Comparison of ENCODE assay signal across 39 cellular contexts in genomic region chrX:137305404-137305803, GRCh38.
"Had no signal": no experiment of that assay in that cellular context is flagged by ENCODE, and none has a peak within 500 bp of the region (broad histone marks: within the 10 kb centered on the region; RNA-seq: fewer than 3 reads in every experiment).

No MANE protein-coding gene starts in this region.

- DNase-seq: activated effector memory CD4-positive, alpha-beta T cell treated with anti-CD3 and anti-CD28 coated beads, Interleukin-2, amount 50 U/mL, for 16 hours; activated effector memory CD4-positive, alpha-beta T cell treated with Interleukin-2 at 50 U/mL for 16 hours; activated gamma-delta T cell; activated gamma-delta T cell treated with Interleukin-2 at 50 U/mL for 16 hours; activated naive CD4-positive, alpha-beta T cell; activated naive CD4-positive, alpha-beta T cell treated with anti-CD3 and anti-CD28 coated beads for 36 hours; activated naive CD4-positive, alpha-beta T cell treated with anti-CD3 and anti-CD28 coated beads, Interleukin-2, amount 10 ng/mL, durations not matched to agents 7 days and 5 days; activated naive CD4-positive, alpha-beta T cell treated with anti-CD3 and anti-CD28 coated beads, Interleukin-2, amount 50 U/mL, for 16 hours; activated naive CD4-positive, alpha-beta T cell treated with Interleukin-2 at 50 U/mL for 16 hours; activated naive CD8-positive, alpha-beta T cell treated with anti-CD3 and anti-CD28 coated beads for 36 hours; activated naive CD8-positive, alpha-beta T cell treated with anti-CD3 and anti-CD28 coated beads, Interleukin-2, amount 10 ng/mL, durations not matched to agents 7 days and 5 days; activated naive CD8-positive, alpha-beta T cell treated with anti-CD3 and anti-CD28 coated beads, Interleukin-2, amount 50 U/mL, for 24 hours; activated T-cell treated with anti-CD3 and anti-CD28 coated beads, Interleukin-2, amount 50 U/mL, for 1 hour; activated T-cell treated with anti-CD3 and anti-CD28 coated beads, Interleukin-2, amount 50 U/mL, for 24 hours; activated T-cell treated with anti-CD3 and anti-CD28 coated beads, Interleukin-2, amount 50 U/mL, for 4 hours; activated T-cell treated with anti-CD3 and anti-CD28 coated beads, Interleukin-2, amount 50 U/mL, for 48 hours; activated T-cell treated with anti-CD3 and anti-CD28 coated beads, Interleukin-2, amount 50 U/mL, for 72 hours; adrenal gland; amniotic stem cell; amygdala; anterior cingulate cortex; aorta; body of pancreas; brain microvascular endothelial cell; caudate nucleus; central memory CD4-positive, alpha-beta T cell; cerebellar nuclear complex had no signal

- H3K4me3 ChIP-seq: adrenal gland, ascending aorta, body of pancreas, breast epithelium, cardiac muscle cell had no signal

- H3K9me3 Mint-ChIP-seq: activated naive CD4-positive, alpha-beta T cell treated with anti-CD3 and anti-CD28 coated beads, Interleukin-2, amount 10 ng/mL, durations not matched to agents 7 days and 5 days; activated naive CD4-positive, alpha-beta T cell treated with anti-CD3 and anti-CD28 coated beads, Interleukin-2, amount 50 U/mL, for 24 hours; activated naive CD8-positive, alpha-beta T cell treated with anti-CD3 and anti-CD28 coated beads, Interleukin-2, amount 10 ng/mL, durations not matched to agents 7 days and 5 days; activated T-helper 1 cell treated with anti-CD3 and anti-CD28 coated beads, Interleukin-12 subunit alpha, Interleukin-12 subunit beta, Interleukin-2, Interleukin-4 antibody, amounts not matched to agents 30 ng/mL and 10 ng/mL and 1 ng/mL, durations not matched to agents 14 hours and 24 hours and 36 hours; activated T-helper 17 cell treated with anti-CD3 and anti-CD28 coated beads, Interleukin-2, amount 50 U/mL, for 72 hours had no signal

- H3K9me3 ChIP-seq: adrenal gland, ascending aorta, body of pancreas had no signal

- H3K27me3 Mint-ChIP-seq: activated naive CD4-positive, alpha-beta T cell treated with anti-CD3 and anti-CD28 coated beads, Interleukin-2, amount 10 ng/mL, durations not matched to agents 7 days and 5 days; activated naive CD4-positive, alpha-beta T cell treated with anti-CD3 and anti-CD28 coated beads, Interleukin-2, amount 50 U/mL, for 24 hours; activated naive CD8-positive, alpha-beta T cell; activated naive CD8-positive, alpha-beta T cell treated with anti-CD3 and anti-CD28 coated beads for 36 hours; activated naive CD8-positive, alpha-beta T cell treated with anti-CD3 and anti-CD28 coated beads, Interleukin-2, amount 10 ng/mL, durations not matched to agents 7 days and 5 days; activated naive CD8-positive, alpha-beta T cell treated with anti-CD3 and anti-CD28 coated beads, Interleukin-2, amount 50 U/mL, for 24 hours; activated T-helper 17 cell treated with anti-CD3 and anti-CD28 coated beads, Interleukin-2, amount 50 U/mL, for 72 hours; central memory CD8-positive, alpha-beta T cell had no signal

- H3K4me1 Mint-ChIP-seq: activated naive CD4-positive, alpha-beta T cell treated with anti-CD3 and anti-CD28 coated beads, Interleukin-2, amount 10 ng/mL, durations not matched to agents 7 days and 5 days; activated naive CD4-positive, alpha-beta T cell treated with anti-CD3 and anti-CD28 coated beads, Interleukin-2, amount 50 U/mL, for 24 hours; activated naive CD8-positive, alpha-beta T cell treated with anti-CD3 and anti-CD28 coated beads for 36 hours; activated naive CD8-positive, alpha-beta T cell treated with anti-CD3 and anti-CD28 coated beads, Interleukin-2, amount 10 ng/mL, durations not matched to agents 7 days and 5 days; activated naive CD8-positive, alpha-beta T cell treated with anti-CD3 and anti-CD28 coated beads, Interleukin-2, amount 50 U/mL, for 24 hours; activated T-helper 17 cell treated with anti-CD3 and anti-CD28 coated beads, Interleukin-2, amount 50 U/mL, for 72 hours; central memory CD8-positive, alpha-beta T cell had no signal

- H3K4me1 ChIP-seq: adrenal gland, ascending aorta, body of pancreas, breast epithelium had no signal

- H3K27ac ChIP-seq: adrenal gland, ascending aorta, body of pancreas, brain microvascular endothelial cell, breast epithelium, cardiac muscle cell had no signal

- H3K27me3 ChIP-seq: adrenal gland, ascending aorta, body of pancreas, brain microvascular endothelial cell, cardiac muscle cell had no signal

- H3K36me3 ChIP-seq: adrenal gland, ascending aorta, brain microvascular endothelial cell, breast epithelium, cardiac muscle cell had no signal

- H3K4me3 Mint-ChIP-seq: activated naive CD4-positive, alpha-beta T cell treated with anti-CD3 and anti-CD28 coated beads for 36 hours; activated naive CD4-positive, alpha-beta T cell treated with anti-CD3 and anti-CD28 coated beads, Interleukin-2, amount 10 ng/mL, durations not matched to agents 7 days and 5 days; activated naive CD4-positive, alpha-beta T cell treated with anti-CD3 and anti-CD28 coated beads, Interleukin-2, amount 50 U/mL, for 24 hours; activated naive CD8-positive, alpha-beta T cell; activated naive CD8-positive, alpha-beta T cell treated with anti-CD3 and anti-CD28 coated beads for 36 hours; activated naive CD8-positive, alpha-beta T cell treated with anti-CD3 and anti-CD28 coated beads, Interleukin-2, amount 10 ng/mL, durations not matched to agents 7 days and 5 days; activated naive CD8-positive, alpha-beta T cell treated with anti-CD3 and anti-CD28 coated beads, Interleukin-2, amount 50 U/mL, for 24 hours; activated T-cell treated with anti-CD3 and anti-CD28 coated beads, Interleukin-2, amount 50 U/mL, for 24 hours; activated T-cell treated with anti-CD3 and anti-CD28 coated beads, Interleukin-2, amount 50 U/mL, for 4 hours; activated T-cell treated with anti-CD3 and anti-CD28 coated beads, Interleukin-2, amount 50 U/mL, for 72 hours; activated T-helper 1 cell treated with anti-CD3 and anti-CD28 coated beads, Interleukin-12 subunit alpha, Interleukin-12 subunit beta, Interleukin-2, Interleukin-4 antibody, amounts not matched to agents 30 ng/mL and 10 ng/mL and 1 ng/mL, durations not matched to agents 14 hours and 24 hours and 36 hours; activated T-helper 17 cell treated with anti-CD3 and anti-CD28 coated beads, Interleukin-2, amount 50 U/mL, for 72 hours; brain; central memory CD8-positive, alpha-beta T cell had no signal

- FAIRE-seq: bronchial epithelial cell had no signal

- H3K27ac Mint-ChIP-seq: activated naive CD4-positive, alpha-beta T cell treated with anti-CD3 and anti-CD28 coated beads for 36 hours; activated naive CD4-positive, alpha-beta T cell treated with anti-CD3 and anti-CD28 coated beads, Interleukin-2, amount 10 ng/mL, durations not matched to agents 7 days and 5 days; activated naive CD4-positive, alpha-beta T cell treated with anti-CD3 and anti-CD28 coated beads, Interleukin-2, amount 50 U/mL, for 24 hours; activated naive CD4-positive, alpha-beta T cell treated with anti-CD3 and anti-CD28 coated beads, Interleukin-2, amount 50 U/mL, for 72 hours; activated naive CD8-positive, alpha-beta T cell; activated naive CD8-positive, alpha-beta T cell treated with anti-CD3 and anti-CD28 coated beads for 36 hours; activated naive CD8-positive, alpha-beta T cell treated with anti-CD3 and anti-CD28 coated beads, Interleukin-2, amount 10 ng/mL, durations not matched to agents 7 days and 5 days; activated naive CD8-positive, alpha-beta T cell treated with anti-CD3 and anti-CD28 coated beads, Interleukin-2, amount 50 U/mL, for 24 hours; activated T-cell treated with anti-CD3 and anti-CD28 coated beads, Interleukin-2, amount 50 U/mL, for 24 hours; activated T-cell treated with anti-CD3 and anti-CD28 coated beads, Interleukin-2, amount 50 U/mL, for 72 hours; activated T-helper 1 cell treated with anti-CD3 and anti-CD28 coated beads, Interleukin-12 subunit alpha, Interleukin-12 subunit beta, Interleukin-2, Interleukin-4 antibody, amounts not matched to agents 30 ng/mL and 10 ng/mL and 1 ng/mL, durations not matched to agents 14 hours and 24 hours and 36 hours; activated T-helper 17 cell treated with anti-CD3 and anti-CD28 coated beads, Interleukin-2, amount 50 U/mL, for 72 hours; activated T-helper 2 cell treated with anti-CD3 and anti-CD28 coated beads, Interferon-gamma antibody, Interleukin-2, Interleukin-4, amounts not matched to agents 10 μg/mL and 5 μg/mL and 100 μg/mL, durations not matched to agents 14 hours and 24 hours and 36 hours had no signal

- H3K36me3 Mint-ChIP-seq: activated naive CD4-positive, alpha-beta T cell treated with anti-CD3 and anti-CD28 coated beads, Interleukin-2, amount 10 ng/mL, durations not matched to agents 7 days and 5 days; activated naive CD4-positive, alpha-beta T cell treated with anti-CD3 and anti-CD28 coated beads, Interleukin-2, amount 50 U/mL, for 24 hours; activated naive CD4-positive, alpha-beta T cell treated with anti-CD3 and anti-CD28 coated beads, Interleukin-2, amount 50 U/mL, for 72 hours; activated naive CD8-positive, alpha-beta T cell; activated naive CD8-positive, alpha-beta T cell treated with anti-CD3 and anti-CD28 coated beads for 36 hours; activated naive CD8-positive, alpha-beta T cell treated with anti-CD3 and anti-CD28 coated beads, Interleukin-2, amount 10 ng/mL, durations not matched to agents 7 days and 5 days; brain had no signal

- ATAC-seq: activated naive CD4-positive, alpha-beta T cell treated with anti-CD3 and anti-CD28 coated beads, Interleukin-2, amount 50 U/mL, for 72 hours; activated naive CD8-positive, alpha-beta T cell treated with anti-CD3 and anti-CD28 coated beads, Interleukin-2, amount 50 U/mL, for 24 hours; activated T-cell treated with anti-CD3 and anti-CD28 coated beads, Interleukin-2, amount 50 U/mL, for 4 hours; activated T-cell treated with anti-CD3 and anti-CD28 coated beads, Interleukin-2, amount 50 U/mL, for 72 hours; activated T-helper 17 cell treated with anti-CD3 and anti-CD28 coated beads, Interleukin-2, amount 50 U/mL, for 72 hours; body of pancreas had no signal
